ENCODE assay signal across 16 cellular contexts in genomic region chr11:134583397-134583990, GRCh38.
A peak's percentile ranks its signal among the peaks of the same experiment; 100 is the strongest.
DNase-seq lines count a peak whose midpoint lies in the region; ATAC-seq and TF ChIP-seq lines count a peak whose summit lies in the region.
"Had no signal": no experiment of that assay in that cellular context is flagged by ENCODE, and none has a peak within 500 bp of the region (broad histone marks: within the 10 kb centered on the region; RNA-seq: fewer than 3 reads in every experiment).

No MANE protein-coding gene starts in this region.

- H3K36me3 ChIP-seq in OCI-LY3 (replicated peaks; ENCODE audit: low read depth, low read length) = no peaks in the 10 kb centered on the region
- H3K36me3 ChIP-seq in heart right ventricle = no peaks in the 10 kb centered on the region

- no peak overlapping the region for H3K9ac ChIP-seq in OCI-LY3 (ENCODE audit: low read length)

- DNase-seq in stimulated activated naive CD8-positive, alpha-beta T cell treated with anti-CD3 and anti-CD28 coated beads, Interleukin-15, amount 100 ng/mL, for 72 hours = no peak
- no peak for DNase-seq in stimulated activated naive CD8-positive, alpha-beta T cell treated with anti-CD3 and anti-CD28 coated beads, Interleukin-15, Interleukin-2, amounts not matched to agents 100 U/mL and 50 U/mL, for 24 hours
- DNase-seq in heart right ventricle (peak in 1 of 2 donors; percentile 3), glutamatergic neuron (no peak), NCI-H1092 treated with DMSO at 0.1 percent for 48 hours (lab: John Stamatoyannopoulos, UW) (no peak), NCI-H1930 (lab: John Stamatoyannopoulos, UW) (no peak)
- DNase-seq: midbrain; NCI-H1694; NCI-H774; psoas muscle; stimulated activated CD4-positive, alpha-beta T cell treated with anti-CD3 and anti-CD28 coated beads, Interleukin-2, amount 100 ng/mL, for 48 hours; stimulated activated naive CD4-positive, alpha-beta T cell had no signal

- ATAC-seq in stimulated activated naive CD8-positive, alpha-beta T cell treated with anti-CD3 and anti-CD28 coated beads, Interleukin-15, amount 100 ng/mL, for 72 hours = peak; percentile 47
- no peak for ATAC-seq in stimulated activated naive CD8-positive, alpha-beta T cell treated with anti-CD3 and anti-CD28 coated beads, Interleukin-15, Interleukin-2, amounts not matched to agents 100 U/mL and 50 U/mL, for 24 hours
- ATAC-seq in heart right ventricle = peak in 7 of 8 donors; percentile 24 to 63 (median 58)
- no peak for ATAC-seq in GM19324 (IDR thresholded peaks at IDR 0.05; ENCODE audit: low FRiP score, unreplicated experiment)
- ATAC-seq: esophagus mucosa, psoas muscle had no signal

- no peaks in the 10 kb centered on the region for H3K79me2 ChIP-seq in OCI-LY3 (ENCODE audit: low read length)

- no peak overlapping the region for H3K4me3 Mint-ChIP-seq in stimulated activated naive CD8-positive, alpha-beta T cell treated with anti-CD3 and anti-CD28 coated beads, Interleukin-15, amount 100 ng/mL, for 72 hours
- H3K4me3 Mint-ChIP-seq in glutamatergic neuron (ENCODE audit: unreplicated experiment) = no peak overlapping the region
- H3K4me3 Mint-ChIP-seq: activated naive CD8-positive, alpha-beta T cell had no signal

- peak overlapping the region; percentile 43 for H3K4me3 ChIP-seq in OCI-LY3 (ENCODE audit: low read length)
- no peak overlapping the region for H3K4me3 ChIP-seq in heart right ventricle
- H3K4me3 ChIP-seq: psoas muscle had no signal

- no peaks in the 10 kb centered on the region for H3K9me3 Mint-ChIP-seq in stimulated activated naive CD8-positive, alpha-beta T cell treated with anti-CD3 and anti-CD28 coated beads, Interleukin-15, amount 100 ng/mL, for 72 hours
- H3K9me3 Mint-ChIP-seq in glutamatergic neuron (ENCODE audit: unreplicated experiment) = peaks cover 3% of the 10 kb centered on the region

- peaks cover 4% of the 10 kb centered on the region; the same call in 1 of the 2 replicates for H4K20me1 ChIP-seq in OCI-LY3 (ENCODE audit: insufficient read depth, low read length)

- H2AFZ ChIP-seq in OCI-LY3 (ENCODE audit: low read depth, low read length) = no peak overlapping the region

- 46 to 47% methylated on average over 6 of the region's 6 CpGs for WGBS in heart right ventricle, 2 donors

- no peak for TF ChIP-seq CTCF in OCI-LY3 (IDR thresholded peaks at IDR 0.05; ENCODE audit: low read depth, low read length)
- TF ChIP-seq CTCF in heart right ventricle (IDR thresholded peaks at IDR 0.05) = no peak
- no peak for TF ChIP-seq CTCF in glutamatergic neuron (IDR thresholded peaks at IDR 0.05; ENCODE audit: partially characterized antibody, unreplicated experiment)

- H3K27me3 Mint-ChIP-seq in stimulated activated naive CD8-positive, alpha-beta T cell treated with anti-CD3 and anti-CD28 coated beads, Interleukin-15, amount 100 ng/mL, for 72 hours = peaks cover 57% of the 10 kb centered on the region
- no peaks in the 10 kb centered on the region for H3K27me3 Mint-ChIP-seq in glutamatergic neuron (ENCODE audit: unreplicated experiment)

- H3K4me1 Mint-ChIP-seq in stimulated activated naive CD8-positive, alpha-beta T cell treated with anti-CD3 and anti-CD28 coated beads, Interleukin-15, amount 100 ng/mL, for 72 hours = peaks cover 14% of the 10 kb centered on the region
- H3K4me1 Mint-ChIP-seq in glutamatergic neuron (ENCODE audit: low read depth, unreplicated experiment) = peaks cover 18% of the 10 kb centered on the region

- peaks cover 60% of the 10 kb centered on the region for H3K4me1 ChIP-seq in OCI-LY3 (ENCODE audit: low read length)
- peaks cover 0 to 30% (median 15%) of the 10 kb centered on the region in 9 donors for H3K4me1 ChIP-seq in heart right ventricle
- H3K4me1 ChIP-seq: psoas muscle had no signal

- H3K9me3 ChIP-seq in OCI-LY3 (ENCODE audit: insufficient read depth, low read length) (peaks cover 6% of the 10 kb centered on the region; the same call in 1 of the 2 replicates), heart right ventricle (no peaks in the 10 kb centered on the region)
- H3K9me3 ChIP-seq: psoas muscle had no signal

- peaks cover 41% of the 10 kb centered on the region for H3K27me3 ChIP-seq in OCI-LY3 (ENCODE audit: low read depth, low read length)
- H3K27me3 ChIP-seq in heart right ventricle = peaks cover 0 to 65% (median 29%) of the 10 kb centered on the region in 7 donors

- peak overlapping the region; percentile 67 for H3K4me2 ChIP-seq in OCI-LY3 (ENCODE audit: low read length)

- no peak overlapping the region for H3K27ac ChIP-seq in OCI-LY3 (ENCODE audit: low read length)
- H3K27ac ChIP-seq in heart right ventricle = no peak overlapping the region
- H3K27ac ChIP-seq: psoas muscle had no signal

- H3K36me3 Mint-ChIP-seq in glutamatergic neuron (ENCODE audit: unreplicated experiment) = no peaks in the 10 kb centered on the region
- H3K36me3 Mint-ChIP-seq: activated naive CD8-positive, alpha-beta T cell had no signal

- intact Hi-C loops in heart right ventricle (cut with DNase I) = no loop called here

- no peak overlapping the region for H3K27ac Mint-ChIP-seq in stimulated activated naive CD8-positive, alpha-beta T cell treated with anti-CD3 and anti-CD28 coated beads, Interleukin-15, amount 100 ng/mL, for 72 hours
- no peak overlapping the region for H3K27ac Mint-ChIP-seq in glutamatergic neuron (ENCODE audit: unreplicated experiment)
- H3K27ac Mint-ChIP-seq: activated naive CD8-positive, alpha-beta T cell had no signal

Comparison
In these comparisons a context has a peak if more than half of its experiments do, and no peak if none do; other contexts are left out.
1. ATAC-seq: peak in stimulated activated naive CD8-positive, alpha-beta T cell treated with anti-CD3 and anti-CD28 coated beads, Interleukin-15, amount 100 ng/mL, for 72 hours (single experiment) and heart right ventricle (7 of 8); none in stimulated activated naive CD8-positive, alpha-beta T cell treated with anti-CD3 and anti-CD28 coated beads, Interleukin-15, Interleukin-2, amounts not matched to agents 100 U/mL and 50 U/mL, for 24 hours (single experiment) and GM19324 (single experiment).